In the genomic region with DNA sequence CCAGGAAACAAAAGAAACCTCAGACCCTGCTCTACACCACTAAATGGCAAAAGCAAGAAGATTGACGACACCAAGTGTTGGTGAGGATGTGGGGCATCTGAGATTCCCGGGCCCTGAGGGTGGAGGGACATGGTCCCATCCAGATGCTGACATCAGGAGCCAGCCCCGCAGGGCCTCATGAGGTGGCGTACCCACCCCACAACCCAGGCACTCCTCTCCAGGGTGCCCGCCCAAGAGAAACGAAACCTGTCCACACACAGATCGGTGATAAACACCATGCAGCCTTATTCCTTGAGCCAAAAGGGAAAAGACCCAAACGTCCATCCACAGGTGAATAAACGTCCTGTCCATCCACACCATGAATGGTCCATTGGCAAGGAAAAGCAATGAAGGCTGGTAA, we compare ENCODE assay signal across 1 cellular context.
TF ChIP-seq lines count a peak whose summit lies in the region.

No MANE protein-coding gene starts in this region.

TF ChIP-seq in WTC11, 78 proteins besides CTCF, POLR2A, EP300 and RAD21 (continued from another document):
- no peak for TF ChIP-seq AFF4 (CRISPR knock-in tag; IDR thresholded peaks at IDR 0.05; ENCODE audit: borderline replicate concordance)
